Comparison of ENCODE assay signal across 16 cellular contexts in the genomic region with DNA sequence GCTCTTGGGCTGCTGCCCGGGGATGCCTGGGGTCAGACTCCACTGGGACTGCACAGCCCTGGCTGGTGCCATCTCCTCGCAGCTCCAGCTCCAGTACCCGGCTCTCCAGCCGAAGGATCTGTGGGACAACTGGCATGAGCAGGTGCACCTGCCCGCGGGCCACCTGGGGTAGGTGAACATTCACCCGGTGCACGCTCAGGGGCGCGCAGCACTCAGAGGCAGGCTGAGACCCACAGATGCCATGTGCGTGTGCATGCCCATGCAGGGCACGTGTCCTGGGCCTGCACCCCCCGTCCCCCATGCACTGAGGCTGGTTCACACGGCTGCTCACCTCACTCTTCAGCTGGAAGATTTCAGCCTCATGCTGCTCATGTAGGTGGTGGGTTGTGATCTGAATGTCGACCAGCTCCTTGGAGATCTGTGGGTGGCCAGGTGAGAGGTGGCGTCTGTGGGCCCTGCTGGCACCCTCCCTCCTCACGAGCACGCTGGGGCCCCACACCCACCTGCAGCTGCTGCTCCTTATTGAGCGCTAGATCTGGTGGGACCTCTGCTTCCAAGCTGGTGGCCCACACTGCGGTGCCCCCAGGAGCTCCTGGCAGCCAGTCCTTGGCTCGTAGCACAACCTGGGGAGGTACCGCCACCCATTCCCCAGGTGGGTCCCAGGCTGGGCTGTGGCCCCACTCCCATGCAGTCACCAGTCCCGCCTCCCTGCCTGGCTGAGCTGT. TPM values are rescaled to one million over a fixed set of nuclear protein-coding genes. Genes with fewer than 3 reads are reported as not detected.
DNase-seq lines count a peak whose midpoint lies in the region; ATAC-seq, FAIRE-seq and TF ChIP-seq lines count a peak whose summit lies in the region.
"Had no signal": no experiment of that assay in that cellular context is flagged by ENCODE, and none has a peak within 500 bp of the region (broad histone marks: within the 10 kb centered on the region; RNA-seq: fewer than 3 reads in every experiment).

No MANE protein-coding gene starts in this region.

- H3K36me3 ChIP-seq in BLaER1 (peaks cover 16% of the 10 kb centered on the region), OCI-LY7 (ENCODE audit: insufficient read depth, low read length) (peaks cover 23% of the 10 kb centered on the region; the same call in 1 of the 2 replicates)

- H3K4me3 ChIP-seq in BLaER1, result 0 out of 2 replicates have a peak overlapping the region, but pooled peaks have one; percentile 2
- H3K4me3 ChIP-seq in OCI-LY7 (ENCODE audit: low read depth, low read length, poor library complexity, severe bottlenecking), result no peak overlapping the region

- H3K4me1 Mint-ChIP-seq in memory B cell, result peaks cover 4% of the 10 kb centered on the region

- no peaks in the 10 kb centered on the region for H3K9me3 Mint-ChIP-seq in memory B cell

- H4K20me1 ChIP-seq in BLaER1 (peaks cover 70% of the 10 kb centered on the region), OCI-LY7 (ENCODE audit: insufficient read depth, low read length) (no peaks in the 10 kb centered on the region)

- H3K9me3 ChIP-seq in BLaER1, result no peaks in the 10 kb centered on the region
- H3K9me3 ChIP-seq in OCI-LY7 (ENCODE audit: low read length), result no peaks in the 10 kb centered on the region
- H3K9me3 ChIP-seq: BE2C, tibial nerve had no signal

- H3K9me2 ChIP-seq in OCI-LY7 (ENCODE audit: insufficient read depth, low read length), result no peaks in the 10 kb centered on the region

- no peaks in the 10 kb centered on the region for H3K79me2 ChIP-seq in OCI-LY7 (ENCODE audit: insufficient read depth, low read depth, low read length)

- H3K4me1 ChIP-seq in BLaER1, result peaks cover 72% of the 10 kb centered on the region
- peaks cover 48% of the 10 kb centered on the region for H3K4me1 ChIP-seq in OCI-LY7 (ENCODE audit: insufficient read depth, low read length, poor library complexity, severe bottlenecking)

- no peak for FAIRE-seq in frontal cortex (lab: Jason Lieb, UNC)
- FAIRE-seq: kidney, TTC549 had no signal

- CTCF ChIA-PET in OCI-LY7 (lab: Charles Lee; ENCODE audit: unreplicated experiment), result no interaction called here

- no peak overlapping the region for H3K4me3 Mint-ChIP-seq in memory B cell

- intact Hi-C loops in OCI-LY7 (cut with micrococcal nuclease; ENCODE audit: unreplicated experiment), result no loop called here

- no peak overlapping the region for H2AFZ ChIP-seq in OCI-LY7 (ENCODE audit: low read length)

- H3K4me2 ChIP-seq in BLaER1 (peak overlapping the region; percentile 100), OCI-LY7 (ENCODE audit: low read length) (peak overlapping the region; percentile 100)

- H3K27me3 ChIP-seq in BLaER1, result no peaks in the 10 kb centered on the region
- H3K27me3 ChIP-seq: BE2C had no signal

- no TSS peak for BruUV-seq in OCI-LY7 (replicated peaks; lab: Mats Ljungman, UMichigan)

- H3K27me3 Mint-ChIP-seq in memory B cell, result no peaks in the 10 kb centered on the region

- TF ChIP-seq CTCF in OCI-LY7 (conservative IDR thresholded peaks at IDR 0.05; ENCODE audit: low read length), result no peak
- TF ChIP-seq CTCF in GM20000 (IDR thresholded peaks at IDR 0.05; ENCODE audit: extremely low read depth, missing control alignments), result no peak

- DNase-seq in Daoy (ENCODE audit: low read depth) (peak; percentile 15), OCI-LY7 (ENCODE audit: low spot score) (no peak), memory B cell (ENCODE audit: low spot score in 2 of 2) (no peak), GM20000 (ENCODE audit: low spot score) (no peak), SK-N-DZ (ENCODE audit: low spot score) (no peak), frontal cortex (ENCODE audit: low spot score in 2 of 2) (no peak)
- DNase-seq: activated naive CD4-positive, alpha-beta T cell treated with anti-CD3 and anti-CD28 coated beads, Interleukin-2, amount 50 U/mL, for 16 hours; GDM1; kidney; NCI-H1694 treated with DMSO at 0.1 percent for 48 hours had no signal

- no peaks in the 10 kb centered on the region for H3K36me3 Mint-ChIP-seq in memory B cell

- no peak overlapping the region for H3K9ac ChIP-seq in BLaER1

- POLR2A ChIA-PET in OCI-LY7 (lab: Charles Lee), result interaction anchor here (1.7 kb wide), 1 partner anchor 11 kb away, joined by 6 read pairs; no protein-coding TSS in a partner anchor

- ATAC-seq in memory B cell (ENCODE audit: low read depth) (no peak), HG03571 (IDR thresholded peaks at IDR 0.05; ENCODE audit: unreplicated experiment) (no peak)

- H3K27ac Mint-ChIP-seq in memory B cell, result peak overlapping the region; percentile 69

- H3K27ac ChIP-seq in BLaER1 (no peak overlapping the region), OCI-LY7 (ENCODE audit: low read depth, low read length, poor library complexity, severe bottlenecking) (peak overlapping the region; percentile 71)
- H3K27ac ChIP-seq: SJSA1 had no signal

RNA-seq across cellular contexts. Expression of gene CCDC78, which starts 0.6 kb away (rescaled TPM):
- 0.23 and 0.24 TPM in 2 replicates for total RNA-seq in Daoy (2014; rRNA removed; shearing (Covaris generic))
- total RNA-seq in OCI-LY7 (2014; rRNA removed; shearing (Covaris generic)), result 25.8 and 35.9 TPM in 2 replicates
- total RNA-seq in OCI-LY7 (2022) (52.6 and 57.9 TPM in 2 replicates), frontal cortex (4.5 TPM)
- 2.7 and 7.0 TPM in 2 replicates for polyA plus RNA-seq in SK-N-DZ (2014; cell fraction: cytosol; rRNA removed)
- polyA plus RNA-seq in SK-N-DZ (2014; cell fraction: nucleus; rRNA removed), result 129 and 132 TPM in 2 replicates

RNA-seq across cellular contexts. Expression of gene HAGHL, which starts 1.3 kb away (rescaled TPM):
- total RNA-seq in Daoy (2014; rRNA removed; shearing (Covaris generic)), result 3.3 and 4.3 TPM in 2 replicates
- 28.1 and 30.8 TPM in 2 replicates for total RNA-seq in OCI-LY7 (2014; rRNA removed; shearing (Covaris generic))
- total RNA-seq in OCI-LY7 (2022) (56.3 and 57.9 TPM in 2 replicates), frontal cortex (11.4 TPM)
- polyA plus RNA-seq in SK-N-DZ (2014; cell fraction: cytosol; rRNA removed), result 22.6 and 23.4 TPM in 2 replicates
- polyA plus RNA-seq in SK-N-DZ (2014; cell fraction: nucleus; rRNA removed), result 184 and 185 TPM in 2 replicates

RNA-seq across cellular contexts. Expression of gene ANTKMT, which starts 4.7 kb away (rescaled TPM):
- total RNA-seq in Daoy (2014; rRNA removed; shearing (Covaris generic)), result 29.8 and 54.9 TPM in 2 replicates
- total RNA-seq in OCI-LY7 (2014; rRNA removed; shearing (Covaris generic)), result 44.8 and 51.3 TPM in 2 replicates
- total RNA-seq in OCI-LY7 (2022) (45.5 and 46.5 TPM in 2 replicates), frontal cortex (13.0 TPM)
- polyA plus RNA-seq in SK-N-DZ (2014; cell fraction: cytosol; rRNA removed), result 59.0 and 63.1 TPM in 2 replicates
- 199 and 307 TPM in 2 replicates for polyA plus RNA-seq in SK-N-DZ (2014; cell fraction: nucleus; rRNA removed)

RNA-seq across cellular contexts. Expression of gene METRN, which starts 10.7 kb away (rescaled TPM):
- 40.9 and 60.0 TPM in 2 replicates for total RNA-seq in Daoy (2014; rRNA removed; shearing (Covaris generic))
- total RNA-seq in OCI-LY7 (2014; rRNA removed; shearing (Covaris generic)), result 9.5 and 15.9 TPM in 2 replicates
- total RNA-seq in OCI-LY7 (2022) (12.2 and 14.4 TPM in 2 replicates), frontal cortex (23.6 TPM)
- 70.7 and 104 TPM in 2 replicates for polyA plus RNA-seq in SK-N-DZ (2014; cell fraction: cytosol; rRNA removed)
- polyA plus RNA-seq in SK-N-DZ (2014; cell fraction: nucleus; rRNA removed), result 112 and 161 TPM in 2 replicates

RNA-seq across cellular contexts. Expression of gene CIAO3, which starts 15.2 kb away (rescaled TPM):
- 20.0 and 23.7 TPM in 2 replicates for total RNA-seq in Daoy (2014; rRNA removed; shearing (Covaris generic))
- total RNA-seq in OCI-LY7 (2014; rRNA removed; shearing (Covaris generic)), result 142 and 169 TPM in 2 replicates
- total RNA-seq in OCI-LY7 (2022) (156 and 173 TPM in 2 replicates), frontal cortex (50.1 TPM)
- 28.6 and 34.4 TPM in 2 replicates for polyA plus RNA-seq in SK-N-DZ (2014; cell fraction: cytosol; rRNA removed)
- 88.2 and 96.1 TPM in 2 replicates for polyA plus RNA-seq in SK-N-DZ (2014; cell fraction: nucleus; rRNA removed)
